ENCODE assay signal across 8 cellular contexts in the genomic region with DNA sequence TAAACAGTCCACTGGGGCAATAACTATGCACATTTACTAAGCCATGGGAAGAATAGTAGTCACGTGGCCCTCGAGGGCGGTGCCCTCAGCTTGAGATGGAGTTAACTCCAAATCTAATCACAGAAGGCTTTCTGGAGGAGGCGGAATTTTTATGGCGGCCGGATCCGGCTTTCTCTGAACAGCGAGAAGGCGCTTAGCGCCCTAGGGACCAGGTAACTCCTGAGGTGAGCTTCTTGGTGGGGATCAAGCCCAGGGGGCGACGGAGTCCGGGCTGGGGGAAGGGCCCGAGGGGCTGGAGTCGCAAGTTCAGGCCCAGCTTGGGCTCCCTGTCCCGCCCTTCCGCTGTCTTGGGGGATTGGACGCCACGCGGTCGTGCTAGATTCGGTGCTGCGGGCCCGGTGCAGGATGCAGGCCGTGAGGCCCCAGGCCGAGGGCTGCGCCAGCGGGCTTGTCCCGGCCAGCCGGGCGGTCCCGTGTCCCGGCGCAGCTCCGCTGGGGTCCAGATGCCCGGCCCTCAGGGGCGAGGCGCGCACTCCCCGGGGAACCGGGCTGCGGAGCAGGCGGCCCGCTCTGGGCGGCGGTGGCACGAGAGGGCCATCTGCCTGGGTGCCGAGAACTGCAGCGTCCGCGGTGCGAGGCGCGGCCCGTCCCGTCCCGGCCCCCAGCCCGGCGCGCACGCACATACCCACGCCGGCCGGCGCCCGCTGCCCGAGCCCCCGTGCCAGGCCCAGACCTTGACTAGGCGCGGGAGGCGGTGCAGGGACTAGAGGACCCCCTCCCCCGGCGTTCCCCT. TPM values are rescaled to one million over a fixed set of nuclear protein-coding genes. Genes with fewer than 3 reads are reported as not detected.
DNase-seq lines count a peak whose midpoint lies in the region; ATAC-seq and TF ChIP-seq lines count a peak whose summit lies in the region.

No MANE protein-coding gene starts in this region.

- no peak for TF ChIP-seq EP300 in transverse colon (IDR thresholded peaks at IDR 0.05; ENCODE audit: low read depth)

- H3K27ac Mint-ChIP-seq in activated CD4-positive, alpha-beta T cell treated with anti-CD3 and anti-CD28 coated beads, Interleukin-2, amount 10 ng/mL, durations not matched to agents 24 days and 14 days = peak overlapping the region; percentile 82
- H3K27ac Mint-ChIP-seq in endodermal cell = peak overlapping the region; percentile 80

- H3K4me1 ChIP-seq in endodermal cell (ENCODE audit: control insufficient read depth, insufficient read depth, low read length) = peaks cover 7% of the 10 kb centered on the region
- peaks cover 23% of the 10 kb centered on the region for H3K4me1 ChIP-seq in muscle layer of colon (ENCODE audit: insufficient read depth, low read length)
- peaks cover 17 to 31% (median 24%) of the 10 kb centered on the region in 4 donors for H3K4me1 ChIP-seq in transverse colon

- intact Hi-C loops in activated CD4-positive, alpha-beta T cell treated with anti-CD3 and anti-CD28 coated beads, Interleukin-2, amount 10 ng/mL, durations not matched to agents 24 days and 14 days (cut with micrococcal nuclease) = loop anchor here (5.0 kb wide), 1 partner anchor 385 kb away; a partner anchor contains a TSS
- intact Hi-C loops in transverse colon (cut with DNase I; ENCODE audit: low total_unique reads) = loop anchor here (2.0 kb wide), 1 partner anchor 17 kb away; no protein-coding TSS in a partner anchor

- H3K27ac ChIP-seq in endodermal cell (ENCODE audit: low read depth, low read length) = peak overlapping the region; percentile 42
- H3K27ac ChIP-seq in muscle layer of colon (ENCODE audit: low read depth, low read length) = peak overlapping the region; percentile 93
- H3K27ac ChIP-seq in transverse colon = peak overlapping the region; percentile 90 to 97 (median 94)

- TF ChIP-seq CTCF in endodermal cell (conservative IDR thresholded peaks at IDR 0.05) = peak; percentile 3
- TF ChIP-seq CTCF in transverse colon (IDR thresholded peaks at IDR 0.05) = no peak

- H3K36me3 Mint-ChIP-seq in activated CD4-positive, alpha-beta T cell treated with anti-CD3 and anti-CD28 coated beads, Interleukin-2, amount 10 ng/mL, durations not matched to agents 24 days and 14 days (ENCODE audit: low read depth) = peaks cover 21% of the 10 kb centered on the region
- H3K36me3 Mint-ChIP-seq in endodermal cell (ENCODE audit: low read depth) = peaks cover 22% of the 10 kb centered on the region

- no peaks in the 10 kb centered on the region for H3K27me3 Mint-ChIP-seq in activated CD4-positive, alpha-beta T cell treated with anti-CD3 and anti-CD28 coated beads, Interleukin-2, amount 10 ng/mL, durations not matched to agents 24 days and 14 days
- H3K27me3 Mint-ChIP-seq in endodermal cell (ENCODE audit: insufficient read depth) = peaks cover 3% of the 10 kb centered on the region

- DNase-seq in activated CD4-positive, alpha-beta T cell treated with anti-CD3 and anti-CD28 coated beads, Interleukin-2, amount 10 ng/mL, durations not matched to agents 24 days and 14 days = peak; percentile 60
- no peak for DNase-seq in activated CD4-positive, alpha-beta T cell treated with anti-CD3 and anti-CD28 coated beads for 48 hours
- peak; percentile 84 for DNase-seq in endodermal cell
- DNase-seq in transverse colon = no peak
- no peak for DNase-seq in germinal center (ENCODE audit: low spot score)
- DNase-seq in inferior parietal cortex (ENCODE audit: extremely low spot score) = no peak

- H3K36me3 ChIP-seq in endodermal cell (ENCODE audit: control insufficient read depth, insufficient read depth, low read length) = peaks cover 23% of the 10 kb centered on the region
- peaks cover 20% of the 10 kb centered on the region for H3K36me3 ChIP-seq in muscle layer of colon (ENCODE audit: insufficient read depth, low read length)
- peaks cover 0 to 8% (median 3%) of the 10 kb centered on the region in 4 donors for H3K36me3 ChIP-seq in transverse colon

- H3K9me3 Mint-ChIP-seq in activated CD4-positive, alpha-beta T cell treated with anti-CD3 and anti-CD28 coated beads, Interleukin-2, amount 10 ng/mL, durations not matched to agents 24 days and 14 days = no peaks in the 10 kb centered on the region
- no peaks in the 10 kb centered on the region for H3K9me3 Mint-ChIP-seq in endodermal cell

- peak overlapping the region; percentile 82 for H3K4me3 ChIP-seq in endodermal cell (ENCODE audit: low read length)
- no peak overlapping the region for H3K4me3 ChIP-seq in muscle layer of colon (ENCODE audit: low read depth in 1 of 2, low read length in 2 of 2)
- peak overlapping the region in 2 of 4 donors; percentile 75 to 78 for H3K4me3 ChIP-seq in transverse colon

- H3K9me3 ChIP-seq in endodermal cell (ENCODE audit: control insufficient read depth, low read length) (no peaks in the 10 kb centered on the region), muscle layer of colon (ENCODE audit: low read length) (no peaks in the 10 kb centered on the region), transverse colon (no peaks in the 10 kb centered on the region)

- WGBS in endodermal cell (ENCODE audit: insufficient coverage in 1 of 2, insufficient read length in 1 of 2), 2 experiments = 10 to 21% methylated on average over 28 to 73 of the region's 73 CpGs
- WGBS in transverse colon (ENCODE audit: low coverage in 1 of 2), 2 donors = 94% methylated on average over 39 of the region's 73 CpGs; no CpG with 5 or more reads in 1 of the 2 donors

- no peak for ATAC-seq in GM19324 (IDR thresholded peaks at IDR 0.05; ENCODE audit: low FRiP score, unreplicated experiment)

- no peak for TF ChIP-seq POLR2A in transverse colon (IDR thresholded peaks at IDR 0.05)

- H3K27me3 ChIP-seq in endodermal cell (ENCODE audit: control insufficient read depth, insufficient read depth, low read length, poor library complexity, severe bottlenecking) (no peaks in the 10 kb centered on the region), muscle layer of colon (ENCODE audit: control insufficient read depth in 1 of 2, insufficient read depth in 2 of 2, low read length in 2 of 2) (no peaks in the 10 kb centered on the region), transverse colon (no peaks in the 10 kb centered on the region)

- H3K4me1 Mint-ChIP-seq in activated CD4-positive, alpha-beta T cell treated with anti-CD3 and anti-CD28 coated beads, Interleukin-2, amount 10 ng/mL, durations not matched to agents 24 days and 14 days = peaks cover 44% of the 10 kb centered on the region
- peaks cover 34% of the 10 kb centered on the region for H3K4me1 Mint-ChIP-seq in endodermal cell

- H3K9ac ChIP-seq in endodermal cell (ENCODE audit: extremely low read depth, low read length, poor library complexity, severe bottlenecking) = peak overlapping the region; percentile 77
- H3K9ac ChIP-seq in muscle layer of colon (ENCODE audit: low read length) = no peak overlapping the region

- peak overlapping the region; percentile 32 for H3K4me3 Mint-ChIP-seq in activated CD4-positive, alpha-beta T cell treated with anti-CD3 and anti-CD28 coated beads, Interleukin-2, amount 10 ng/mL, durations not matched to agents 24 days and 14 days
- H3K4me3 Mint-ChIP-seq in endodermal cell = peak overlapping the region; percentile 76

- in situ Hi-C loops in transverse colon (cut with MboI; ENCODE audit: low pct_ligation_motif_present in 1 of 4, low pct_unique_long_range_greater_than_20kb in 1 of 4, low sequenced_read_pairs in 3 of 4) = loop anchor here in 1 of 4 donors (25.0 kb wide), 1 partner anchor 155 kb away; no protein-coding TSS in a partner anchor

RNA-seq across cellular contexts. Expression of a gene that starts 1.7 kb away (rescaled TPM):
- 103 and 108 TPM in 2 replicates for total RNA-seq in activated CD4-positive, alpha-beta T cell treated with anti-CD3 and anti-CD28 coated beads, Interleukin-2, amount 10 ng/mL, durations not matched to agents 24 days and 14 days
- 100 to 1,000 TPM; 150 to 190 TPM for total RNA-seq in endodermal cell
- 36.0 TPM for polyA plus RNA-seq in endodermal cell (2013, experiment 1 of 2)
- polyA plus RNA-seq in endodermal cell (2013, experiment 2 of 2) = 38.8 TPM
- 10 to 100 TPM; 32.6 to 84.9 (median 60.7) TPM for total RNA-seq in transverse colon

RNA-seq across cellular contexts. Expression of a gene that starts 45.2 kb away (rescaled TPM):
- total RNA-seq in activated CD4-positive, alpha-beta T cell treated with anti-CD3 and anti-CD28 coated beads, Interleukin-2, amount 10 ng/mL, durations not matched to agents 24 days and 14 days = 1.6 and 2.4 TPM in 2 replicates
- 100 to 1,000 TPM; 123 to 131 TPM for total RNA-seq in endodermal cell
- polyA plus RNA-seq in endodermal cell (2013, experiment 1 of 2) = 26.6 TPM
- polyA plus RNA-seq in endodermal cell (2013, experiment 2 of 2) = 22.8 TPM
- 10 to 100 TPM; 15.3 to 86.2 (median 22.2) TPM for total RNA-seq in transverse colon

Comparison
In these comparisons a context has a peak if more than half of its experiments do, and no peak if none do; other contexts are left out.
1. DNase-seq: peak in activated CD4-positive, alpha-beta T cell treated with anti-CD3 and anti-CD28 coated beads, Interleukin-2, amount 10 ng/mL, durations not matched to agents 24 days and 14 days (single experiment) and endodermal cell (single experiment); none in activated CD4-positive, alpha-beta T cell treated with anti-CD3 and anti-CD28 coated beads for 48 hours (single experiment), transverse colon (single experiment), germinal center (single experiment) and inferior parietal cortex (single experiment).
2. H3K27ac ChIP-seq: peak in every context shown above with its lines; median percentile 94 in transverse colon; 93 in muscle layer of colon; 42 in endodermal cell.